8 cellular contexts compared by ENCODE assay signal in genomic region chr1:119613769-119614358, GRCh38. TPM values are rescaled to one million over a fixed set of nuclear protein-coding genes. Genes with fewer than 3 reads are reported as not detected.
DNase-seq lines count a peak whose midpoint lies in the region; ATAC-seq, FAIRE-seq and TF ChIP-seq lines count a peak whose summit lies in the region.

No MANE protein-coding gene starts in this region.

- no peaks in the 10 kb centered on the region for H4K20me1 ChIP-seq in GM23338 (replicated peaks; ENCODE audit: insufficient read depth)

- H3K4me3 Mint-ChIP-seq in GM23338, result no peak overlapping the region

- H3K4me1 Mint-ChIP-seq in GM23338, result peaks cover 17% of the 10 kb centered on the region

- 0 out of 2 replicates have a peak, but pooled peaks cover 3% of the 10 kb centered on the region for H3F3A ChIP-seq in GM23338 (replicated peaks; ENCODE audit: low read depth)

- DNase-seq in GM03348 (ENCODE audit: low spot score) (peak; percentile 86), GM23338 (ENCODE audit: low spot score) (peak; percentile 96), RWPE1 (ENCODE audit: low spot score) (peak; percentile 61), germinal center (ENCODE audit: low spot score) (peak; percentile 38), pancreas (peak; percentile 75 to 90 (median 84)), urothelium cell line (ENCODE audit: low spot score) (peak; percentile 75)
- peak; percentile 8 for DNase-seq in activated T-helper 9 cell treated with anti-CD3 and anti-CD28 coated beads, Interleukin-2, amount 50 U/mL, for 16 hours (ENCODE audit: low read depth)

- no peaks in the 10 kb centered on the region for H3K9me3 ChIP-seq in pancreas

- H3K36me3 ChIP-seq in GM23338 (ENCODE audit: insufficient read depth) (no peaks in the 10 kb centered on the region), pancreas (no peaks in the 10 kb centered on the region)

- H3K9me2 ChIP-seq in GM23338 (ENCODE audit: insufficient read depth), result no peaks in the 10 kb centered on the region

- CTCF ChIA-PET in RWPE1 (lab: Yijun Ruan, JAX), result interaction anchor here (0.7 to 3.9 kb wide), 5 partner anchors 48 to 97 kb away, joined by 3 to 33 read pairs (median 5); no protein-coding TSS in a partner anchor

- no peak for FAIRE-seq in pancreas (lab: Jason Lieb, UNC)
- FAIRE-seq in urothelium cell line (lab: Jason Lieb, UNC), result no peak

- no peaks in the 10 kb centered on the region for H3K36me3 Mint-ChIP-seq in GM23338 (ENCODE audit: low read depth)

- H3K9me3 Mint-ChIP-seq in GM23338, result no peaks in the 10 kb centered on the region

- peak; percentile 84 to 95 for TF ChIP-seq CTCF in GM23338 (conservative IDR thresholded peaks at IDR 0.05; ENCODE audit: low read depth in 2 of 2)
- TF ChIP-seq CTCF in LNCAP (IDR thresholded peaks at IDR 0.05), result peak; percentile 69
- peak; percentile 81 for TF ChIP-seq CTCF in RWPE1 (conservative IDR thresholded peaks at IDR 0.05; ENCODE audit: low read depth)
- TF ChIP-seq CTCF in pancreas (IDR thresholded peaks at IDR 0.05), result peak; percentile 59 to 77 (median 74)

- no peak overlapping the region for H2AFZ ChIP-seq in GM23338

- POLR2A ChIA-PET in RWPE1 (lab: Yijun Ruan, JAX; ENCODE audit: low non-redundant PET), result no interaction called here

- intact Hi-C loops in pancreas (cut with DNase I), result loop anchor here in 1 of 3 donors (5.0 kb wide), 1 partner anchor 53 kb away; no protein-coding TSS in a partner anchor

- H3K27me3 Mint-ChIP-seq in GM23338 (ENCODE audit: insufficient read depth, low read depth, poor library complexity), result no peaks in the 10 kb centered on the region

- H3K4me3 ChIP-seq in GM23338 (no peak overlapping the region), pancreas (no peak overlapping the region)

- 38 to 42% methylated on average over 7 of the region's 7 CpGs for WGBS in pancreas, 2 donors

- ATAC-seq in GM23338, result peak; percentile 86
- peak; percentile 81 to 92 (median 88) for ATAC-seq in pancreas

- 0 out of 2 replicates have a peak, but pooled peaks cover 4% of the 10 kb centered on the region for H3K27me3 ChIP-seq in GM23338 (ENCODE audit: insufficient read depth)
- no peaks in the 10 kb centered on the region for H3K27me3 ChIP-seq in pancreas

- H3K27ac ChIP-seq in GM23338 (ENCODE audit: low read depth), result peak overlapping the region; percentile 26; the same call in 1 of the 2 replicates
- H3K27ac ChIP-seq in RWPE1, result no peak overlapping the region
- no peak overlapping the region for H3K27ac ChIP-seq in pancreas

- H3K27ac Mint-ChIP-seq in GM23338, result no peak overlapping the region

- H3K4me1 ChIP-seq in GM23338 (ENCODE audit: insufficient read depth) (peaks cover 5% of the 10 kb centered on the region), pancreas (peaks cover 8 to 11% (median 8%) of the 10 kb centered on the region in 3 donors)

- H3K79me2 ChIP-seq in GM23338 (replicated peaks; ENCODE audit: insufficient read depth), result no peaks in the 10 kb centered on the region

- H3K4me2 ChIP-seq in GM23338, result 0 out of 2 replicates have a peak overlapping the region, but pooled peaks have one; percentile 48

TF ChIP-seq in GM23338, 12 proteins besides CTCF, POLR2A, EP300 and RAD21 (continues in another document):
- TF ChIP-seq ETS1 (IDR thresholded peaks at IDR 0.05) (no peak), STAT1 (IDR thresholded peaks at IDR 0.05; ENCODE audit: unreplicated experiment) (no peak), JUNB (IDR thresholded peaks at IDR 0.05; ENCODE audit: unreplicated experiment) (no peak), NANOG (IDR thresholded peaks at IDR 0.05; ENCODE audit: borderline replicate concordance) (no peak), EZH2 (IDR thresholded peaks at IDR 0.05; ENCODE audit: low read depth, unreplicated experiment) (no peak), EZH2phosphoT487 (IDR thresholded peaks at IDR 0.05; ENCODE audit: unreplicated experiment) (no peak), CREB1 (CRISPR knock-in tag; IDR thresholded peaks at IDR 0.05; ENCODE audit: low read depth) (no peak)
- TF ChIP-seq, protein P1, sequence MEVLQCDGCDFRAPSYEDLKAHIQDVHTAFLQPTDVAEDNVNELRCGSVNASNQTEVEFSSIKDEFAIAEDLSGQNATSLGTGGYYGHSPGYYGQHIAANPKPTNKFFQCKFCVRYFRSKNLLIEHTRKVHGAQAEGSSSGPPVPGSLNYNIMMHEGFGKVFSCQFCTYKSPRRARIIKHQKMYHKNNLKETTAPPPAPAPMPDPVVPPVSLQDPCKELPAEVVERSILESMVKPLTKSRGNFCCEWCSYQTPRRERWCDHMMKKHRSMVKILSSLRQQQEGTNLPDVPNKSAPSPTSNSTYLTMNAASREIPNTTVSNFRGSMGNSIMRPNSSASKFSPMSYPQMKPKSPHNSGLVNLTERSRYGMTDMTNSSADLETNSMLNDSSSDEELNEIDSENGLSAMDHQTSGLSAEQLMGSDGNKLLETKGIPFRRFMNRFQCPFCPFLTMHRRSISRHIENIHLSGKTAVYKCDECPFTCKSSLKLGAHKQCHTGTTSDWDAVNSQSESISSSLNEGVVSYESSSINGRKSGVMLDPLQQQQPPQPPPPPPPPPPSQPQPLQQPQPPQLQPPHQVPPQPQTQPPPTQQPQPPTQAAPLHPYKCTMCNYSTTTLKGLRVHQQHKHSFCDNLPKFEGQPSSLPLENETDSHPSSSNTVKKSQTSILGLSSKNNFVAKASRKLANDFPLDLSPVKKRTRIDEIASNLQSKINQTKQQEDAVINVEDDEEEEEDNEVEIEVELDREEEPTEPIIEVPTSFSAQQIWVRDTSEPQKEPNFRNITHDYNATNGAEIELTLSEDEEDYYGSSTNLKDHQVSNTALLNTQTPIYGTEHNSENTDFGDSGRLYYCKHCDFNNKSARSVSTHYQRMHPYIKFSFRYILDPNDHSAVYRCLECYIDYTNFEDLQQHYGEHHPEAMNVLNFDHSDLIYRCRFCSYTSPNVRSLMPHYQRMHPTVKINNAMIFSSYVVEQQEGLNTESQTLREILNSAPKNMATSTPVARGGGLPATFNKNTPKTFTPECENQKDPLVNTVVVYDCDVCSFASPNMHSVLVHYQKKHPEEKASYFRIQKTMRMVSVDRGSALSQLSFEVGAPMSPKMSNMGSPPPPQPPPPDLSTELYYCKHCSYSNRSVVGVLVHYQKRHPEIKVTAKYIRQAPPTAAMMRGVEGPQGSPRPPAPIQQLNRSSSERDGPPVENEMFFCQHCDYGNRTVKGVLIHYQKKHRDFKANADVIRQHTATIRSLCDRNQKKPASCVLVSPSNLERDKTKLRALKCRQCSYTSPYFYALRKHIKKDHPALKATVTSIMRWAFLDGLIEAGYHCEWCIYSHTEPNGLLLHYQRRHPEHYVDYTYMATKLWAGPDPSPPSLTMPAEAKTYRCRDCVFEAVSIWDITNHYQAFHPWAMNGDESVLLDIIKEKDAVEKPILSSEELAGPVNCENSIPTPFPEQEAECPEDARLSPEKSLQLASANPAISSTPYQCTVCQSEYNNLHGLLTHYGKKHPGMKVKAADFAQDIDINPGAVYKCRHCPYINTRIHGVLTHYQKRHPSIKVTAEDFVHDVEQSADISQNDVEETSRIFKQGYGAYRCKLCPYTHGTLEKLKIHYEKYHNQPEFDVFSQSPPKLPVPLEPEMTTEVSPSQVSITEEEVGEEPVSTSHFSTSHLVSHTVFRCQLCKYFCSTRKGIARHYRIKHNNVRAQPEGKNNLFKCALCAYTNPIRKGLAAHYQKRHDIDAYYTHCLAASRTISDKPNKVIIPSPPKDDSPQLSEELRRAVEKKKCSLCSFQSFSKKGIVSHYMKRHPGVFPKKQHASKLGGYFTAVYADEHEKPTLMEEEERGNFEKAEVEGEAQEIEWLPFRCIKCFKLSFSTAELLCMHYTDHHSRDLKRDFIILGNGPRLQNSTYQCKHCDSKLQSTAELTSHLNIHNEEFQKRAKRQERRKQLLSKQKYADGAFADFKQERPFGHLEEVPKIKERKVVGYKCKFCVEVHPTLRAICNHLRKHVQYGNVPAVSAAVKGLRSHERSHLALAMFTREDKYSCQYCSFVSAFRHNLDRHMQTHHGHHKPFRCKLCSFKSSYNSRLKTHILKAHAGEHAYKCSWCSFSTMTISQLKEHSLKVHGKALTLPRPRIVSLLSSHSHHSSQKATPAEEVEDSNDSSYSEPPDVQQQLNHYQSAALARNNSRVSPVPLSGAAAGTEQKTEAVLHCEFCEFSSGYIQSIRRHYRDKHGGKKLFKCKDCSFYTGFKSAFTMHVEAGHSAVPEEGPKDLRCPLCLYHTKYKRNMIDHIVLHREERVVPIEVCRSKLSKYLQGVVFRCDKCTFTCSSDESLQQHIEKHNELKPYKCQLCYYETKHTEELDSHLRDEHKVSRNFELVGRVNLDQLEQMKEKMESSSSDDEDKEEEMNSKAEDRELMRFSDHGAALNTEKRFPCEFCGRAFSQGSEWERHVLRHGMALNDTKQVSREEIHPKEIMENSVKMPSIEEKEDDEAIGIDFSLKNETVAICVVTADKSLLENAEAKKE (CRISPR knock-in tag; IDR thresholded peaks at IDR 0.05), result no peak

RNA-seq across cellular contexts. Expression of gene ZNF697, which starts 34.2 kb away (rescaled TPM):
- 30.4 and 32.0 TPM in 2 replicates for total RNA-seq in GM23338 (2014; rRNA removed; shearing (Covaris generic))
- polyA plus RNA-seq in GM23338 (2016; fragmentation: Nextera tagmentation; extraction: Ambion mirVana) (5.2 and 5.4 TPM in 2 replicates), pancreas (1 to 10 TPM; 1.3 to 2.2 TPM)
- 1 to 10 TPM; 2.0 to 5.9 (median 3.3) TPM for total RNA-seq in pancreas

Comparison
In these comparisons a context has a peak if more than half of its experiments do, and no peak if none do; other contexts are left out.
1. DNase-seq: peak in every context shown above with its lines; median percentile 96 in GM23338; 86 in GM03348; 84 in pancreas; 75 in urothelium cell line; 61 in RWPE1; 38 in germinal center; 8 in activated T-helper 9 cell treated with anti-CD3 and anti-CD28 coated beads, Interleukin-2, amount 50 U/mL, for 16 hours.